Comparison of ENCODE assay signal across 10 cellular contexts in the genomic region with DNA sequence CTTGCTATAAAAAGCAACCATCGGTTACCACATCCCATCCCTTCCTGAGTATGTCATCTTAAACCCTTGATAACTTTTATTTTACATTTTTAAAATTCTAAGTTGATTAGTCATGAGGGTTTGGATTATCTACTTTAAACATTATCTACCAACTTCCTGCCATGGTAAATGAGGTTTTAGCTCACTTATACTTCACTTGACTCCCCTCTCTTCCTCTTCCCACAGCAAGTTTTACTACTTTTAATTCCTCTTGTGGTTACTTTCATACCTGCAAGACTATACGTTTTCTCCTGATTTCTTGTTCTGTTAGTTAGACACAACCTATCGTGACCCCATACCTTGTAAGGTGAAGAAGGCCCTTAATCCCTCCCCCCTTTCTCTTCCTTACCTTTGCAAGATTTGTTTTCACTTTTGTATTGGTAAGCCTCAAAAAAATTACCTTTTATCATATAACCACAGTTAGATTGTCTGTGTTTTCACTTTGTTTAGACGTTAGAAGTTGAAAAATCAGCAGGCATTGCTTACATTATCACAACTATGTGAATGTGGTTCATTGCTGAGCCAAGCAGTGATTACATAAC.
DNase-seq lines count a peak whose midpoint lies in the region; ATAC-seq and TF ChIP-seq lines count a peak whose summit lies in the region.
"Had no signal": no experiment of that assay in that cellular context is flagged by ENCODE, and none has a peak within 500 bp of the region (broad histone marks: within the 10 kb centered on the region; RNA-seq: fewer than 3 reads in every experiment).

No MANE protein-coding gene starts in this region.

- peak overlapping the region; percentile 88; the same call in 1 of the 2 replicates for H2BK20ac ChIP-seq in IMR-90 (ENCODE audit: low read depth, low read length)

- no peaks in the 10 kb centered on the region for H3K27me3 ChIP-seq in IMR-90 (ENCODE audit: control insufficient read depth, insufficient read depth, low read length)
- H3K27me3 ChIP-seq in right lobe of liver: no peaks in the 10 kb centered on the region
- no peaks in the 10 kb centered on the region for H3K27me3 ChIP-seq in esophagus squamous epithelium

- no peak overlapping the region for H2AK9ac ChIP-seq in IMR-90 (replicated peaks; ENCODE audit: low read depth, low read length, poor library complexity)

- dilution Hi-C loops in IMR-90 (cut with HindIII; ENCODE audit: low sequenced_read_pairs, unreplicated experiment): no loop called here

- H3K36me3 ChIP-seq in IMR-90 (ENCODE audit: control insufficient read depth, insufficient read depth, low read length) (no peaks in the 10 kb centered on the region), right lobe of liver (no peaks in the 10 kb centered on the region), esophagus squamous epithelium (no peaks in the 10 kb centered on the region)

- peak overlapping the region; percentile 93; the same call in 1 of the 2 replicates for H3K18ac ChIP-seq in IMR-90 (ENCODE audit: low read depth, low read length)

- H3K4me1 ChIP-seq in IMR-90 (ENCODE audit: control insufficient read depth, insufficient read depth, low read length) (peaks cover 4% of the 10 kb centered on the region), right lobe of liver (no peaks in the 10 kb centered on the region), esophagus squamous epithelium (no peaks in the 10 kb centered on the region)

- CTCF ChIA-PET in IMR-90 (lab: Yijun Ruan, JAX): interaction anchor here (0.6 kb wide), 1 partner anchor 12 kb away, joined by 3 read pairs; no protein-coding TSS in a partner anchor

- peak overlapping the region; percentile 89 for H2BK5ac ChIP-seq in IMR-90 (ENCODE audit: low read depth, low read length, poor library complexity, severe bottlenecking)

- no peak for TF ChIP-seq CTCF in IMR-90 (conservative IDR thresholded peaks at IDR 0.05; ENCODE audit: low read depth, low read length)
- TF ChIP-seq CTCF in right lobe of liver (IDR thresholded peaks at IDR 0.05): no peak
- no peak for TF ChIP-seq CTCF in coronary artery (IDR thresholded peaks at IDR 0.05)
- no peak for TF ChIP-seq CTCF in esophagus squamous epithelium (IDR thresholded peaks at IDR 0.05)

- in situ Hi-C loops in IMR-90 (cut with MboI; ENCODE audit: low sequenced_read_pairs): no loop called here

- DNase-seq in CMK (ENCODE audit: low read depth) (peak; percentile 17), IMR-90 (peak; percentile 66), UCSD-AML1 (lab: John Stamatoyannopoulos, UW; ENCODE audit: unreplicated experiment) (peak; percentile 5), kidney glomerular epithelial cell (lab: John Stamatoyannopoulos, UW) (peak; percentile 62), NCI-H1092 (lab: John Stamatoyannopoulos, UW) (no peak), right lobe of liver (no peak), coronary artery (ENCODE audit: low spot score) (no peak), esophagus squamous epithelium (lab: John Stamatoyannopoulos, UW) (no peak)
- DNase-seq: NCI-H187, retina had no signal

- H3K4me2 ChIP-seq in IMR-90 (ENCODE audit: low read depth, low read length): peak overlapping the region; percentile 88; the same call in 1 of the 2 replicates

- H2BK15ac ChIP-seq in IMR-90 (ENCODE audit: low read depth, low read length): peak overlapping the region; percentile 91; the same call in 2 of the 3 replicates

- H4K20me1 ChIP-seq in IMR-90 (ENCODE audit: insufficient read depth, low read length): no peaks in the 10 kb centered on the region

- H3K27ac ChIP-seq in IMR-90 (ENCODE audit: insufficient read depth, low read length) (no peak overlapping the region), right lobe of liver (no peak overlapping the region), coronary artery (no peak overlapping the region), esophagus squamous epithelium (no peak overlapping the region)

- H3K23ac ChIP-seq in IMR-90 (ENCODE audit: low read depth, low read length): 0 out of 2 replicates have a peak overlapping the region, but pooled peaks have one; percentile 55

- no peaks in the 10 kb centered on the region for H3K9me3 ChIP-seq in IMR-90 (ENCODE audit: control insufficient read depth, insufficient read depth, low read length)
- H3K9me3 ChIP-seq in right lobe of liver: no peaks in the 10 kb centered on the region
- H3K9me3 ChIP-seq in esophagus squamous epithelium: no peaks in the 10 kb centered on the region

- peak overlapping the region; percentile 66 to 84; a peak in 3 of 4 replicates for H4K8ac ChIP-seq in IMR-90 (ENCODE audit: low read depth in 2 of 2, low read length in 2 of 2)

- TF ChIP-seq POLR2A in IMR-90 (IDR thresholded peaks at IDR 0.05; ENCODE audit: low read depth, low read length): no peak
- TF ChIP-seq POLR2A in right lobe of liver (IDR thresholded peaks at IDR 0.05): no peak
- TF ChIP-seq POLR2A in esophagus squamous epithelium (IDR thresholded peaks at IDR 0.05): no peak

- intact Hi-C loops in IMR-90 (cut with micrococcal nuclease) (no loop called here), right lobe of liver (cut with DNase I) (no loop called here), esophagus squamous epithelium (cut with DNase I) (no loop called here)

- peak; percentile 84 for ATAC-seq in IMR-90 (ENCODE audit: low read depth)
- ATAC-seq in right lobe of liver: no peak

- no peak overlapping the region; the same call in 1 of the 2 replicates for H2AK5ac ChIP-seq in IMR-90 (ENCODE audit: low read depth, low read length)

- H3K14ac ChIP-seq in IMR-90 (replicated peaks; ENCODE audit: low read depth, low read length): peak overlapping the region; percentile 94

- TF ChIP-seq RAD21 in IMR-90 (IDR thresholded peaks at IDR 0.05; ENCODE audit: low read length): no peak

- WGBS in IMR-90 (ENCODE audit: extremely low coverage in 2 of 2, insufficient read length in 1 of 2), 2 experiments: no CpG with 5 or more reads among the region's 4 CpGs
- 31% methylated on average over 4 of the region's 4 CpGs for WGBS in right lobe of liver (ENCODE audit: insufficient coverage, low coverage, low lambda C conversion rate, missing lambda C conversion rate)
- WGBS in esophagus squamous epithelium, 2 donors: 36 to 52% methylated on average over 4 of the region's 4 CpGs

- POLR2A ChIA-PET in IMR-90 (lab: Charles Lee; ENCODE audit: unreplicated experiment): interaction anchor here (0.6 kb wide), 1 partner anchor 184 kb away, joined by 4 read pairs; no protein-coding TSS in a partner anchor

- peak overlapping the region; percentile 85; the same call in 1 of the 2 replicates for H3K4ac ChIP-seq in IMR-90 (ENCODE audit: low read depth, low read length)

- H3K9me1 ChIP-seq in IMR-90 (ENCODE audit: insufficient read depth, low read length): peaks cover 10% of the 10 kb centered on the region

- H3K79me1 ChIP-seq in IMR-90 (ENCODE audit: low read depth in 1 of 2, low read length in 2 of 2): no peaks in the 10 kb centered on the region

- H3K9ac ChIP-seq in IMR-90 (ENCODE audit: low read depth, low read length): no peak overlapping the region

- H2AFZ ChIP-seq in IMR-90 (replicated peaks; ENCODE audit: low read length, poor library complexity): no peak overlapping the region

- no peak overlapping the region for H4K5ac ChIP-seq in IMR-90 (ENCODE audit: low read depth, low read length)

- peak overlapping the region; percentile 65 for H3K56ac ChIP-seq in IMR-90 (ENCODE audit: extremely low read depth, insufficient read depth, low read length)

- H4K91ac ChIP-seq in IMR-90 (ENCODE audit: insufficient read depth, low read depth, low read length): peak overlapping the region; percentile 35; the same call in 1 of the 2 replicates

- BruUV-seq in IMR-90 (replicated peaks; lab: Mats Ljungman, UMichigan): no TSS peak

- H3K4me3 ChIP-seq in IMR-90 (ENCODE audit: insufficient read depth, low read depth, low read length) (no peak overlapping the region), right lobe of liver (no peak overlapping the region), coronary artery (no peak overlapping the region), esophagus squamous epithelium (no peak overlapping the region)

- peak overlapping the region; percentile 94 for H2BK120ac ChIP-seq in IMR-90 (ENCODE audit: low read depth, low read length)

TF ChIP-seq in IMR-90, 13 proteins besides CTCF, POLR2A, EP300 and RAD21:
- peak; percentile 26; the same call in 1 of the 2 replicates for TF ChIP-seq CEBPB (IDR thresholded peaks at IDR 0.05; ENCODE audit: low read depth, low read length)
- TF ChIP-seq FOS (IDR thresholded peaks at IDR 0.05; ENCODE audit: low read depth, low read length): no peak
- no peak for TF ChIP-seq RFX5 (IDR thresholded peaks at IDR 0.05; ENCODE audit: low read depth, low read length)

Comparison
In these comparisons a context has a peak if more than half of its experiments do, and no peak if none do; other contexts are left out.
1. DNase-seq: peak in CMK (single experiment), IMR-90 (single experiment), UCSD-AML1 (single experiment) and kidney glomerular epithelial cell (single experiment); none in NCI-H1092 (single experiment), right lobe of liver (0 of 3), coronary artery (single experiment) and esophagus squamous epithelium (single experiment).